8 cellular contexts compared by ENCODE assay signal in the genomic region with DNA sequence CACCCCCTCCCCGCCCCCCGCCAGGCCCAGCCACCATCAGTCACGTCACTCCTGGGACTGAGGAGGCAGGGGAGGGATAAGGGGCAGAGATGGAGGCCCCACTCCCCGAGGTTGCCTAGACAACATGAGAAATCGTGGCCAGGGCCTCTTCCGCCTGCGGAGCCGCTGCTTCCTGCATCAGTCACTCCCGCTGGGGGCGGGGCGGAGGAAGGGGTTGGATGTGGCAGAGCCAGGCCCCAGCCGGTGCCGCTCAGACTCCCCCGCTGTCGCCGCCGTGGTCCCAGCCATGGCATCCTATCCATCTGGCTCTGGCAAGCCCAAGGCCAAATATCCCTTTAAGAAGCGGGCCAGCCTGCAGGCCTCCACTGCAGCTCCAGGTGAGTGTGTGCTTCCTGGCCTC. TPM values are rescaled to one million over a fixed set of nuclear protein-coding genes. Genes with fewer than 3 reads are reported as not detected.
DNase-seq lines count a peak whose midpoint lies in the region; ATAC-seq and TF ChIP-seq lines count a peak whose summit lies in the region.

No MANE protein-coding gene starts in this region.

- H3K27ac ChIP-seq in BLaER1 (peak overlapping the region; percentile 89; the same call in 1 of the 2 replicates), colonic mucosa (peak overlapping the region; percentile 83)

- H3K4me3 ChIP-seq in BLaER1 (peak overlapping the region; percentile 93), colonic mucosa (peak overlapping the region; percentile 70)

- intact Hi-C loops in activated CD4-positive, alpha-beta T cell treated with anti-CD3 and anti-CD28 coated beads, Interleukin-2, amount 10 ng/mL, durations not matched to agents 24 days and 14 days (cut with micrococcal nuclease) = loop anchor here (1.0 to 5.0 kb wide), 5 partner anchors 46 to 339 kb away; a partner anchor contains a TSS
- intact Hi-C loops in colonic mucosa (cut with DNase I) = no loop called here

- H3K27me3 ChIP-seq in BLaER1 = no peaks in the 10 kb centered on the region
- H3K27me3 ChIP-seq in colonic mucosa = no peaks in the 10 kb centered on the region

- H4K20me1 ChIP-seq in BLaER1 = peaks cover 48% of the 10 kb centered on the region

- peak overlapping the region; percentile 96 for H3K4me3 Mint-ChIP-seq in activated CD4-positive, alpha-beta T cell treated with anti-CD3 and anti-CD28 coated beads, Interleukin-2, amount 10 ng/mL, durations not matched to agents 24 days and 14 days

- DNase-seq in NCI-H524 treated with DMSO at 0.1 percent for 48 hours (lab: John Stamatoyannopoulos, UW) = peak; percentile 53
- peak; percentile 99 for DNase-seq in activated CD4-positive, alpha-beta T cell treated with anti-CD3 and anti-CD28 coated beads, Interleukin-2, amount 10 ng/mL, durations not matched to agents 24 days and 14 days
- peak; percentile 96 for DNase-seq in colonic mucosa
- peak; percentile 90 for DNase-seq in left lobe of liver (ENCODE audit: low spot score)
- peak; percentile 97 for DNase-seq in stimulated activated CD4-positive, alpha-beta T cell treated with anti-CD3 and anti-CD28 coated beads, Interleukin-1b, Interleukin-23, amount 100 ng/mL, for 48 hours

- H3K4me1 ChIP-seq in BLaER1 (peaks cover 66% of the 10 kb centered on the region), colonic mucosa (peaks cover 15% of the 10 kb centered on the region)

- H3K9ac ChIP-seq in BLaER1 (peak overlapping the region; percentile 91), colonic mucosa (ENCODE audit: low read depth in 2 of 2, low read length in 2 of 2) (peak overlapping the region; percentile 75 to 90)

- ATAC-seq in GM19351 (IDR thresholded peaks at IDR 0.05; ENCODE audit: unreplicated experiment) (peak; percentile 78), HG03469 (IDR thresholded peaks at IDR 0.05; ENCODE audit: unreplicated experiment) (peak; percentile 51), left lobe of liver (peak; percentile 69)

- H3K9me3 Mint-ChIP-seq in activated CD4-positive, alpha-beta T cell treated with anti-CD3 and anti-CD28 coated beads, Interleukin-2, amount 10 ng/mL, durations not matched to agents 24 days and 14 days = no peaks in the 10 kb centered on the region

- H3K4me2 ChIP-seq in BLaER1 = peak overlapping the region; percentile 91

- no peaks in the 10 kb centered on the region for H3K9me3 ChIP-seq in BLaER1
- no peaks in the 10 kb centered on the region for H3K9me3 ChIP-seq in colonic mucosa

- H3K27me3 Mint-ChIP-seq in activated CD4-positive, alpha-beta T cell treated with anti-CD3 and anti-CD28 coated beads, Interleukin-2, amount 10 ng/mL, durations not matched to agents 24 days and 14 days = no peaks in the 10 kb centered on the region

- H3K36me3 Mint-ChIP-seq in activated CD4-positive, alpha-beta T cell treated with anti-CD3 and anti-CD28 coated beads, Interleukin-2, amount 10 ng/mL, durations not matched to agents 24 days and 14 days (ENCODE audit: low read depth) = peaks cover 8% of the 10 kb centered on the region

- peak overlapping the region; percentile 95 for H3K27ac Mint-ChIP-seq in activated CD4-positive, alpha-beta T cell treated with anti-CD3 and anti-CD28 coated beads, Interleukin-2, amount 10 ng/mL, durations not matched to agents 24 days and 14 days

- peaks cover 64% of the 10 kb centered on the region for H3K4me1 Mint-ChIP-seq in activated CD4-positive, alpha-beta T cell treated with anti-CD3 and anti-CD28 coated beads, Interleukin-2, amount 10 ng/mL, durations not matched to agents 24 days and 14 days

- no peak for TF ChIP-seq CTCF in colonic mucosa (IDR thresholded peaks at IDR 0.05)

- peaks cover 2% of the 10 kb centered on the region for H3K36me3 ChIP-seq in BLaER1
- no peaks in the 10 kb centered on the region for H3K36me3 ChIP-seq in colonic mucosa

RNA-seq across cellular contexts. Expression of a gene that starts 1.3 kb away (rescaled TPM):
- total RNA-seq in activated CD4-positive, alpha-beta T cell treated with anti-CD3 and anti-CD28 coated beads, Interleukin-2, amount 10 ng/mL, durations not matched to agents 24 days and 14 days = 92.2 and 97.8 TPM in 2 replicates
- total RNA-seq in colonic mucosa (10 to 100 TPM; 28.0 to 60.3 TPM), left lobe of liver (56.1 TPM)

RNA-seq across cellular contexts. Expression of a gene that starts 1.5 kb away (rescaled TPM):
- total RNA-seq in activated CD4-positive, alpha-beta T cell treated with anti-CD3 and anti-CD28 coated beads, Interleukin-2, amount 10 ng/mL, durations not matched to agents 24 days and 14 days = 0.33 TPM in 2 replicates
- total RNA-seq in colonic mucosa (under 1 TPM in 1 of 2 donors, not detected in 1; 0.32 TPM), left lobe of liver (0.25 TPM)

RNA-seq across cellular contexts. Expression of a gene that starts 35.0 kb away (rescaled TPM):
- 6.8 and 9.9 TPM in 2 replicates for total RNA-seq in activated CD4-positive, alpha-beta T cell treated with anti-CD3 and anti-CD28 coated beads, Interleukin-2, amount 10 ng/mL, durations not matched to agents 24 days and 14 days
- 10 to 100 TPM; 62.6 to 77.4 TPM for total RNA-seq in colonic mucosa
- total RNA-seq in left lobe of liver = 25.4 TPM

RNA-seq across cellular contexts. Expression of a gene that starts 47.0 kb away (rescaled TPM):
- 17.5 and 18.4 TPM in 2 replicates for total RNA-seq in activated CD4-positive, alpha-beta T cell treated with anti-CD3 and anti-CD28 coated beads, Interleukin-2, amount 10 ng/mL, durations not matched to agents 24 days and 14 days
- total RNA-seq in colonic mucosa (10 to 100 TPM; 18.5 to 20.7 TPM), left lobe of liver (15.1 TPM)

Comparison
In these comparisons a context has a peak if more than half of its experiments do, and no peak if none do; other contexts are left out.
1. Peak in every context shown above with its lines: DNase-seq, ATAC-seq, H3K4me3 ChIP-seq and H3K27ac ChIP-seq.